In genomic region chr2:215860076-215860475, GRCh38 we compare ENCODE assay signal across 28 cellular contexts.
"Had no signal": no experiment of that assay in that cellular context is flagged by ENCODE, and none has a peak within 500 bp of the region (broad histone marks: within the 10 kb centered on the region; RNA-seq: fewer than 3 reads in every experiment).

No MANE protein-coding gene starts in this region.

- DNase-seq: activated CD4-positive, alpha-beta T cell treated with anti-CD3 and anti-CD28 coated beads, Interleukin-2, amount 10 ng/mL, durations not matched to agents 24 days and 14 days; activated CD4-positive, alpha-beta T cell treated with anti-CD3 and anti-CD28 coated beads, Interleukin-2, amount 50 U/mL, for 4 hours; activated CD8-positive, alpha-beta T cell treated with anti-CD3 and anti-CD28 coated beads for 36 hours; activated effector memory CD4-positive, alpha-beta T cell treated with anti-CD3 and anti-CD28 coated beads, Interleukin-2, amount 50 U/mL, for 16 hours; activated naive CD4-positive, alpha-beta T cell; activated naive CD4-positive, alpha-beta T cell treated with anti-CD3 and anti-CD28 coated beads, Interleukin-2, amount 50 U/mL, for 16 hours; activated naive CD8-positive, alpha-beta T cell treated with anti-CD3 and anti-CD28 coated beads for 36 hours; activated T-cell treated with anti-CD3 and anti-CD28 coated beads, Interleukin-2, amount 50 U/mL, for 1 hour; activated T-cell treated with anti-CD3 and anti-CD28 coated beads, Interleukin-2, amount 50 U/mL, for 72 hours; amniotic stem cell; aorta; NCI-H1105; NCI-H1417 treated with DMSO at 0.1 percent for 48 hours; NCI-H1930; NCI-H2081 treated with DMSO at 0.1 percent for 48 hours; NCI-H226; NCI-H446 treated with DMSO at 0.1 percent for 48 hours; NCI-H524; NCI-H69; NCI-H82; Peyer's patch; RPMI8226; SIG-M5; T-cell; T-helper 17 cell had no signal

- ATAC-seq: activated CD8-positive, alpha-beta T cell treated with anti-CD3 and anti-CD28 coated beads for 36 hours; activated T-cell treated with anti-CD3 and anti-CD28 coated beads, Interleukin-2, amount 50 U/mL, for 72 hours; activated T-helper 17 cell treated with anti-CD3 and anti-CD28 coated beads, Interleukin-2, amount 50 U/mL, for 72 hours; SK-N-SH treated with all-trans-retinoic acid at 6 μM for 48 hours; T-cell; T-helper 17 cell had no signal

- H3K27me3 ChIP-seq: cardiac muscle cell, Peyer's patch had no signal

- H3K27ac ChIP-seq: cardiac muscle cell, Peyer's patch had no signal

- H3K36me3 ChIP-seq: cardiac muscle cell, Peyer's patch had no signal

- H3K4me3 ChIP-seq: cardiac muscle cell, Peyer's patch had no signal

- H3K4me1 ChIP-seq: Peyer's patch had no signal

- H3K9me3 ChIP-seq: Peyer's patch had no signal
